Comparison of ENCODE assay signal across 21 cellular contexts in the genomic region with DNA sequence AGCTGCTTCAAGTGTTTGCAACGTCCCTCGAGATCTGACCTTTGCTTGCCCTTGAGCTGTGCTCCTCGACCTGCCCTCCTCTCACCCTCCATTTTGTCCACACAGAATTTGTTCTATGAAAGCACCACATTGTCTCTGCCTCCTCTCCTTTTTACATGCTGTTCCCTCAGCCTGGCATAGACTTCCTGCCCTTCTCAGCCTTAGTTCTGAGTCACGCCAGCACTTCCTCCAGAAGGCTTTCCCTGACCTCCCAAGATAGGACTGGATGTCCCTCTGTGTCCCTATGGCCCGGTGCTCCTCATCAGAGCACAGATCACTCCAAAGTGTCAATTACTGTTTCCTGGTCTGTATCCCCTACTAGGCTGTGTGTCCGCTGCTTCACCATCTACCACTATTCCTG. TPM values are rescaled to one million over a fixed set of nuclear protein-coding genes. Genes with fewer than 3 reads are reported as not detected.
DNase-seq lines count a peak whose midpoint lies in the region; ATAC-seq and TF ChIP-seq lines count a peak whose summit lies in the region.
"Had no signal": no experiment of that assay in that cellular context is flagged by ENCODE, and none has a peak within 500 bp of the region (broad histone marks: within the 10 kb centered on the region; RNA-seq: fewer than 3 reads in every experiment).

No MANE protein-coding gene starts in this region.

- peaks cover under 1% of the 10 kb centered on the region for H3K27me3 Mint-ChIP-seq in HFFc6 (ENCODE audit: insufficient read depth)
- no peaks in the 10 kb centered on the region for H3K27me3 Mint-ChIP-seq in CD4-positive, alpha-beta T cell
- H3K27me3 Mint-ChIP-seq: CD4-positive, CD25-positive, alpha-beta regulatory T cell had no signal

- TF ChIP-seq CTCF in HFFc6 (IDR thresholded peaks at IDR 0.05) (no peak), right lobe of liver (IDR thresholded peaks at IDR 0.05) (no peak)
- TF ChIP-seq CTCF in CD4-positive, alpha-beta T cell (IDR thresholded peaks at IDR 0.05) = no peak

- no peaks in the 10 kb centered on the region for H3K4me1 ChIP-seq in right lobe of liver

- no peaks in the 10 kb centered on the region for H3K9me3 ChIP-seq in right lobe of liver
- H3K9me3 ChIP-seq in CD4-positive, alpha-beta T cell (ENCODE audit: control insufficient read depth, low read length) = no peaks in the 10 kb centered on the region
- H3K9me3 ChIP-seq: MG63 had no signal

- ATAC-seq in right lobe of liver = peak in 3 of 4 donors; percentile 23 to 52 (median 51)
- ATAC-seq in CD4-positive, alpha-beta T cell (ENCODE audit: poor library complexity) = no peak

- H3K9me3 Mint-ChIP-seq in HFFc6 = peaks cover 5% of the 10 kb centered on the region
- no peaks in the 10 kb centered on the region for H3K9me3 Mint-ChIP-seq in CD4-positive, alpha-beta T cell
- H3K9me3 Mint-ChIP-seq: CD4-positive, CD25-positive, alpha-beta regulatory T cell had no signal

- H3K4me3 Mint-ChIP-seq in HFFc6 = peak overlapping the region; percentile 45; the same call in 1 of the 2 replicates
- H3K4me3 Mint-ChIP-seq in CD4-positive, alpha-beta T cell = no peak overlapping the region
- H3K4me3 Mint-ChIP-seq: B cell; CD4-positive, CD25-positive, alpha-beta regulatory T cell had no signal

- peaks cover 35% of the 10 kb centered on the region for H3K4me1 Mint-ChIP-seq in HFFc6 (ENCODE audit: low read depth)
- H3K4me1 Mint-ChIP-seq in CD4-positive, alpha-beta T cell (ENCODE audit: low read depth) = no peaks in the 10 kb centered on the region
- H3K4me1 Mint-ChIP-seq: B cell had no signal

- H3K4me3 ChIP-seq in right lobe of liver = no peak overlapping the region
- H3K4me3 ChIP-seq: MG63 had no signal

- no peaks in the 10 kb centered on the region for H3K36me3 ChIP-seq in right lobe of liver
- H3K36me3 ChIP-seq: MG63 had no signal

- H3K27ac ChIP-seq in right lobe of liver = no peak overlapping the region
- no peak overlapping the region for H3K27ac ChIP-seq in CD4-positive, alpha-beta T cell (ENCODE audit: low read depth, low read length)
- H3K27ac ChIP-seq: 22Rv1 had no signal

- POLR2A ChIA-PET in CD4-positive, alpha-beta T cell (lab: Charles Lee) = no interaction called here

- 37% methylated on average over 6 of the region's 6 CpGs for WGBS in right lobe of liver (ENCODE audit: insufficient coverage, low coverage, low lambda C conversion rate, missing lambda C conversion rate)

- H3K36me3 Mint-ChIP-seq in HFFc6 (ENCODE audit: low read depth) = peaks cover 18% of the 10 kb centered on the region
- H3K36me3 Mint-ChIP-seq in CD4-positive, alpha-beta T cell (ENCODE audit: low read depth) = peaks cover 11% of the 10 kb centered on the region

- TF ChIP-seq POLR2A in right lobe of liver (IDR thresholded peaks at IDR 0.05) = no peak

- CTCF ChIA-PET in CD4-positive, alpha-beta T cell (lab: Charles Lee) = no interaction called here

- intact Hi-C loops in right lobe of liver (cut with DNase I) = no loop called here
- intact Hi-C loops in CD4-positive, alpha-beta T cell (cut with DNase I, micrococcal nuclease) = no loop called here

- H3K27me3 ChIP-seq in right lobe of liver = peaks cover 0 to 5% of the 10 kb centered on the region in 2 donors
- H3K27me3 ChIP-seq in CD4-positive, alpha-beta T cell (ENCODE audit: control insufficient read depth, insufficient read depth, low read length) = no peaks in the 10 kb centered on the region
- H3K27me3 ChIP-seq: MG63 had no signal

- DNase-seq in NCI-H1092 treated with DMSO at 0.1 percent for 48 hours (lab: John Stamatoyannopoulos, UW) = peak; percentile 52
- no peak for DNase-seq in NCI-H1092 (lab: John Stamatoyannopoulos, UW)
- DNase-seq in HFFc6 = no peak
- DNase-seq in dermis blood vessel endothelial cell = peak; percentile 27
- no peak for DNase-seq in right lobe of liver
- DNase-seq in globus pallidus (ENCODE audit: low spot score) = no peak
- no peak for DNase-seq in LoVo (ENCODE audit: low spot score)
- DNase-seq in CD4-positive, alpha-beta T cell = no peak
- DNase-seq: CD4-positive, CD25-positive, alpha-beta regulatory T cell; DMS79; H7; MG63; NCI-H1048; NCI-H146; NCI-H2029 treated with DMSO at 0.1 percent for 48 hours; NCI-H2171; NCI-H526; NK-92 treated with Interleukin-12 subunit alpha and Interleukin-12 subunit beta, amount 100 ng/mL, for 24 hours; SHP77 had no signal

- peak overlapping the region; percentile 75 for H3K27ac Mint-ChIP-seq in HFFc6
- H3K27ac Mint-ChIP-seq in CD4-positive, alpha-beta T cell = no peak overlapping the region
- H3K27ac Mint-ChIP-seq: B cell; CD4-positive, CD25-positive, alpha-beta regulatory T cell had no signal

RNA-seq across cellular contexts. Expression of a gene that starts 16.2 kb away (rescaled TPM):
- 1 to 10 TPM; 5.2 to 6.4 (median 5.7) TPM for total RNA-seq in HFFc6 (2021; fragmentation: NEBNext Ultra II Directional; extraction: Animal tissue kit (Norgen Biotek cat#: 25700))
- total RNA-seq in dermis blood vessel endothelial cell = 0.47 and 0.51 TPM in 2 replicates
- total RNA-seq in right lobe of liver = under 1 TPM in 5 of 6 experiments, not detected in 1; 0.10 to 0.37 (median 0.22) TPM
- total RNA-seq in CD4-positive, alpha-beta T cell = 1 to 10 TPM; 4.6 to 4.7 TPM

Comparison
In these comparisons a context has a peak if more than half of its experiments do, and no peak if none do; other contexts are left out.
1. DNase-seq: peak in NCI-H1092 treated with DMSO at 0.1 percent for 48 hours (single experiment) and dermis blood vessel endothelial cell (single experiment); none in NCI-H1092 (single experiment), HFFc6 (single experiment), right lobe of liver (0 of 3), globus pallidus (single experiment), LoVo (single experiment) and CD4-positive, alpha-beta T cell (0 of 10).